In genomic region chr1:16217061-16217785, GRCh38 we compare ENCODE assay signal across 8 cellular contexts. TPM values are rescaled to one million over a fixed set of nuclear protein-coding genes. Genes with fewer than 3 reads are reported as not detected.
DNase-seq lines count a peak whose midpoint lies in the region; ATAC-seq and TF ChIP-seq lines count a peak whose summit lies in the region.

No MANE protein-coding gene starts in this region.

- H3K9me3 ChIP-seq in HUES64 (ENCODE audit: insufficient read depth, low read depth, low read length) (no peaks in the 10 kb centered on the region), PC-3 (ENCODE audit: low read length) (no peaks in the 10 kb centered on the region), esophagus muscularis mucosa (no peaks in the 10 kb centered on the region), muscle layer of duodenum (ENCODE audit: control insufficient read depth in 1 of 2, low read length in 2 of 2) (no peaks in the 10 kb centered on the region)

- ATAC-seq in GM21423 (IDR thresholded peaks at IDR 0.05; ENCODE audit: unreplicated experiment) = peak; percentile 89
- peak; percentile 97 for ATAC-seq in PC-3
- ATAC-seq in activated T-cell treated with anti-CD3 and anti-CD28 coated beads, Interleukin-2, amount 50 U/mL, for 4 hours = peak; percentile 98

- TF ChIP-seq CTCF in PC-3 (conservative IDR thresholded peaks at IDR 0.05; ENCODE audit: low read depth, low read length) = no peak
- TF ChIP-seq CTCF in esophagus muscularis mucosa (IDR thresholded peaks at IDR 0.05) = no peak

- peaks cover 22% of the 10 kb centered on the region for H3K4me1 ChIP-seq in HUES64 (ENCODE audit: insufficient read depth, low read length)
- H3K4me1 ChIP-seq in PC-3 (ENCODE audit: insufficient read depth, low read length) = peaks cover 14% of the 10 kb centered on the region; the same call in 1 of the 2 replicates
- H3K4me1 ChIP-seq in esophagus muscularis mucosa = peaks cover 11 to 27% (median 24%) of the 10 kb centered on the region in 4 donors
- peaks cover 0 to 8% of the 10 kb centered on the region in 2 donors for H3K4me1 ChIP-seq in muscle layer of duodenum (ENCODE audit: control insufficient read depth in 1 of 2, insufficient read depth in 2 of 2, low read length in 2 of 2)

- H3K36me3 ChIP-seq in HUES64 (ENCODE audit: insufficient read depth, low read length) = no peaks in the 10 kb centered on the region
- no peaks in the 10 kb centered on the region for H3K36me3 ChIP-seq in PC-3 (ENCODE audit: low read depth, low read length)
- no peaks in the 10 kb centered on the region for H3K36me3 ChIP-seq in esophagus muscularis mucosa
- no peaks in the 10 kb centered on the region for H3K36me3 ChIP-seq in muscle layer of duodenum (ENCODE audit: control insufficient read depth in 1 of 2, insufficient read depth in 2 of 2, low read length in 2 of 2)

- H3K4me3 Mint-ChIP-seq in activated T-cell treated with anti-CD3 and anti-CD28 coated beads, Interleukin-2, amount 50 U/mL, for 4 hours = peak overlapping the region; percentile 78

- H3K4me3 ChIP-seq in HUES64 (ENCODE audit: low read length) (peak overlapping the region; percentile 61), PC-3 (ENCODE audit: low read length) (peak overlapping the region; percentile 68), esophagus muscularis mucosa (peak overlapping the region; percentile 50 to 67 (median 54)), muscle layer of duodenum (ENCODE audit: low read depth in 1 of 2, low read length in 2 of 2) (peak overlapping the region; percentile 61 to 64)

- CTCF ChIA-PET in PC-3 (lab: Charles Lee) = interaction anchor here (0.5 to 1.4 kb wide), 5 partner anchors 11 to 146 kb away, joined by 3 to 6 read pairs (median 4); no protein-coding TSS in a partner anchor

- H3K79me2 ChIP-seq in PC-3 (ENCODE audit: low read length) = no peaks in the 10 kb centered on the region

- DNase-seq in Caki2 (ENCODE audit: low read depth) (peak; percentile 86), PC-3 (peak; percentile 97), esophagus muscularis mucosa (ENCODE audit: extremely low spot score) (peak; percentile 99)
- peak; percentile 94 for DNase-seq in activated T-cell treated with anti-CD3 and anti-CD28 coated beads, Interleukin-2, amount 50 U/mL, for 4 hours
- DNase-seq in stimulated activated CD8-positive, alpha-beta memory T cell treated with anti-CD3 and anti-CD28 coated beads, Interleukin-4, amount 100 ng/mL, for 48 hours = peak; percentile 98

- H4K20me1 ChIP-seq in PC-3 (ENCODE audit: low read length) = no peaks in the 10 kb centered on the region

- no peaks in the 10 kb centered on the region for H3K27me3 Mint-ChIP-seq in activated T-cell treated with anti-CD3 and anti-CD28 coated beads, Interleukin-2, amount 50 U/mL, for 4 hours (ENCODE audit: low read depth)

- TF ChIP-seq EP300 in esophagus muscularis mucosa (IDR thresholded peaks at IDR 0.05) = no peak

- H3K4me2 ChIP-seq in PC-3 (ENCODE audit: low read length) = peak overlapping the region; percentile 85

- peaks cover 14% of the 10 kb centered on the region for H3K27me3 ChIP-seq in HUES64 (ENCODE audit: insufficient read depth, low read length)
- H3K27me3 ChIP-seq in PC-3 (ENCODE audit: low read length) = no peaks in the 10 kb centered on the region
- H3K27me3 ChIP-seq in esophagus muscularis mucosa = peaks cover 0 to 5% (median 0%) of the 10 kb centered on the region in 4 donors
- no peaks in the 10 kb centered on the region for H3K27me3 ChIP-seq in muscle layer of duodenum (ENCODE audit: low read depth, low read length)

- H3K4me1 Mint-ChIP-seq in activated T-cell treated with anti-CD3 and anti-CD28 coated beads, Interleukin-2, amount 50 U/mL, for 4 hours (ENCODE audit: low read depth) = peaks cover 21% of the 10 kb centered on the region

- intact Hi-C loops in PC-3 (cut with micrococcal nuclease) = no loop called here
- intact Hi-C loops in esophagus muscularis mucosa (cut with DNase I) = no loop called here

- H3K36me3 Mint-ChIP-seq in activated T-cell treated with anti-CD3 and anti-CD28 coated beads, Interleukin-2, amount 50 U/mL, for 4 hours (ENCODE audit: insufficient read depth) = no peaks in the 10 kb centered on the region

- POLR2A ChIA-PET in PC-3 (lab: Charles Lee; ENCODE audit: unreplicated experiment) = interaction anchor here (0.6 to 1.1 kb wide), 5 partner anchors 10 to 1702 kb away, joined by 3 to 4 read pairs (median 3); no protein-coding TSS in a partner anchor

- WGBS in HUES64 = 3% methylated on average over 46 of the region's 46 CpGs
- under 1% methylated on average over 30 of the region's 46 CpGs for WGBS in esophagus muscularis mucosa

- no peaks in the 10 kb centered on the region for H3K9me3 Mint-ChIP-seq in activated T-cell treated with anti-CD3 and anti-CD28 coated beads, Interleukin-2, amount 50 U/mL, for 4 hours

- no peak overlapping the region for H3K27ac ChIP-seq in HUES64 (ENCODE audit: low read depth, low read length)
- no peak overlapping the region for H3K27ac ChIP-seq in PC-3 (ENCODE audit: low read length)
- H3K27ac ChIP-seq in esophagus muscularis mucosa (replicated peaks in 1 of 4) = peak overlapping the region; percentile 57 to 77 (median 68)
- peak overlapping the region; percentile 65 for H3K27ac ChIP-seq in muscle layer of duodenum (ENCODE audit: low read length)

- TSS peak; percentile 92 for BruUV-seq in PC-3 (replicated peaks; lab: Mats Ljungman, UMichigan)

- H3K9ac ChIP-seq in HUES64 (ENCODE audit: low read depth, low read length) = no peak overlapping the region
- H3K9ac ChIP-seq in PC-3 (ENCODE audit: low read length) = peak overlapping the region; percentile 33; the same call in 1 of the 2 replicates

- no peak for TF ChIP-seq POLR2A in esophagus muscularis mucosa (IDR thresholded peaks at IDR 0.05; ENCODE audit: low read depth)

- no peaks in the 10 kb centered on the region for H3F3A ChIP-seq in PC-3 (ENCODE audit: low read length, unreplicated experiment)

- H3K9me2 ChIP-seq in PC-3 (replicated peaks; ENCODE audit: low read length) = no peaks in the 10 kb centered on the region

- peak overlapping the region; percentile 86 for H2AFZ ChIP-seq in PC-3 (ENCODE audit: low read length)

- in situ Hi-C loops in Caki2 (cut with HindIII; ENCODE audit: low pct_unique_long_range_greater_than_20kb, low sequenced_read_pairs) = no loop called here

RNA-seq across cellular contexts. Expression of gene ARHGEF19, which starts 4.8 kb away (rescaled TPM):
- total RNA-seq in Caki2 (2014; rRNA removed; shearing (Covaris generic); ENCODE audit: low replicate concordance) = 26.2 and 26.4 TPM in 2 replicates
- polyA plus RNA-seq in HUES64 (2013, experiment 1 of 2) = 12.8 TPM
- 15.7 TPM for polyA plus RNA-seq in HUES64 (2013, experiment 2 of 2)
- 13.8 and 28.1 TPM in 2 replicates for total RNA-seq in PC-3 (2014; rRNA removed)
- 10 to 100 TPM; 10.6 to 16.6 (median 11.1) TPM for total RNA-seq in activated T-cell treated with anti-CD3 and anti-CD28 coated beads, Interleukin-2, amount 50 U/mL, for 4 hours
- total RNA-seq in esophagus muscularis mucosa = 1 to 10 TPM; 3.3 to 4.6 (median 3.9) TPM

RNA-seq across cellular contexts. Expression of gene CPLANE2, which starts 19.8 kb away (rescaled TPM):
- total RNA-seq in Caki2 (2014; rRNA removed; shearing (Covaris generic); ENCODE audit: low replicate concordance) = 6.4 and 7.3 TPM in 2 replicates
- polyA plus RNA-seq in HUES64 (2013, experiment 1 of 2) = 5.7 TPM
- 4.8 TPM for polyA plus RNA-seq in HUES64 (2013, experiment 2 of 2)
- total RNA-seq in PC-3 (2014; rRNA removed) (9.6 and 11.6 TPM in 2 replicates), esophagus muscularis mucosa (10 to 100 TPM in 2 of 4 donors, 1 to 10 TPM in 2; 7.5 to 26.0 (median 12.2) TPM)
- 1 to 10 TPM; 5.0 to 7.1 (median 6.5) TPM for total RNA-seq in activated T-cell treated with anti-CD3 and anti-CD28 coated beads, Interleukin-2, amount 50 U/mL, for 4 hours

Comparison
In these comparisons a context has a peak if more than half of its experiments do, and no peak if none do; other contexts are left out.
1. H3K27ac ChIP-seq: peak in esophagus muscularis mucosa (4 of 4) and muscle layer of duodenum (single experiment); none in HUES64 (single experiment) and PC-3 (single experiment).
2. Peak in every context shown above with its lines, with median percentiles within 50 percentile points of each other: DNase-seq, ATAC-seq and H3K4me3 ChIP-seq.